Comparison of ENCODE assay signal across 14 cellular contexts in the genomic region with DNA sequence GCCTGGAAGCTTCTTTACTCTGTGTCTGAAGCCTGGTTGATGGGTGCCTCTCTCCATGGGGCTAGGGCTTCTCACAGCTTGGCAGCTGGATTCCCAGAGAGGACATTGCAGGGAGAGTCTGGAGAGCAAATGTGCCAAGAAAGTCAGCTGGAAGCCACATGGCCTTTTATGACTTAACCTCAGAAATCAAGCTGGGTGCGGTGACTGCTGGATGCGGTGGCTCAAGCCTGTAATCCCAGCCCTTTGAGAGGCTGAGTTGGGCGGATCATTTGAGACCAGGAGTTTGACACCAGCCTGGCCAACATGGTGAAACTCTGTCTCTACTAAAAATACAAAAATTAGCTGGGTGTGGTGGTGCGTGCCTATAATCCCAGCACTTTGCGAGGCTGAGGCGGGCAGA. TPM values are rescaled to one million over a fixed set of nuclear protein-coding genes. Genes with fewer than 3 reads are reported as not detected.
"Had no signal": no experiment of that assay in that cellular context is flagged by ENCODE, and none has a peak within 500 bp of the region (broad histone marks: within the 10 kb centered on the region; RNA-seq: fewer than 3 reads in every experiment).

No MANE protein-coding gene starts in this region.

RNA-seq across cellular contexts. Expression of a gene that starts 31.4 kb away (rescaled TPM):
- total RNA-seq: activated CD4-positive, alpha-beta T cell treated with anti-CD3 and anti-CD28 coated beads, Interleukin-2, amount 10 ng/mL, durations not matched to agents 24 days and 14 days; activated CD8-positive, alpha-beta memory T cell treated with anti-CD3 and anti-CD28 coated beads for 36 hours; activated CD8-positive, alpha-beta T cell treated with anti-CD3 and anti-CD28 coated beads for 36 hours; activated naive CD8-positive, alpha-beta T cell treated with anti-CD3 and anti-CD28 coated beads for 36 hours; activated T-cell treated with anti-CD3 and anti-CD28 coated beads, Interleukin-2, amount 50 U/mL, for 72 hours; activated T-helper 17 cell treated with anti-CD3 and anti-CD28 coated beads, Interleukin-2, amount 50 U/mL, for 72 hours; aorta; breast epithelium; cardiac septum; LHCN-M2; NCI-H460; Right ventricle myocardium inferior; T-cell had no signal
- polyA plus RNA-seq: aorta had no signal

RNA-seq across cellular contexts. Expression of a gene that starts 56.4 kb away (rescaled TPM):
- total RNA-seq: cardiac septum, LHCN-M2, NCI-H460, Right ventricle myocardium inferior, SK-MEL-5 had no signal
